Comparison of ENCODE assay signal across 13 cellular contexts in the genomic region with DNA sequence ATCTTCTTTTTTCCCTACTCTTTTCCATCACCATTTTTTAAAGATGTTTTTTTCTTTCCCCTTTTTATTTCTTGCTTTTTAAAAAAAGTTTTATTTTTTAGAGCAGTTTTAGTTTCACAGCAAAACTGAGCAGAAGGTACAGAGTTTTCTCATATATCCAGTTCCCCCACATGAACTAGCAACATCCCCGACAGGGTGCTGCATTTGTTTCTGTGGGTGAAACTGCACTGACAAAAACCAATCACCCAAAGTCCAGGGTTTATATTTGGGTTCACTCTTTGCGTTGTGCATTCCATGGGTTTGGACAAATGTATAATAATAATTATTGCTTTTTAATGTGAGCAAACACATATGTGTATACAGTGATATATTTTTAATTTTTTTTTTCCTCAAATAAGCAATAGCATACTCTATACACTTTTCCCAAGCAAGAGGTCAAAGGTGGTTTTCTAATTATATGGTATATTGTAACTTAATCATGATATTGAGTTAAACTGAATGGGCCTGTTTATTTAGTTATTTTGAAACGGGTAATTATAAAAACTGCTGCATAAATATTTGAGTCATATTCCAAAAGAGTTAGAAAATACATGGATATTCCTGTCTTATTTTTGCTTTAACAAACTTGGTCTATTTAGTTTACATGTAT. TPM values are rescaled to one million over a fixed set of nuclear protein-coding genes. Genes with fewer than 3 reads are reported as not detected.
DNase-seq lines count a peak whose midpoint lies in the region; ATAC-seq lines count a peak whose summit lies in the region.
"Had no signal": no experiment of that assay in that cellular context is flagged by ENCODE, and none has a peak within 500 bp of the region (broad histone marks: within the 10 kb centered on the region; RNA-seq: fewer than 3 reads in every experiment).

No MANE protein-coding gene starts in this region.

- peak overlapping the region; percentile 78 to 94 (median 92) for H3K4me3 Mint-ChIP-seq in IgD-negative memory B cell
- peak overlapping the region; percentile 87 for H3K4me3 Mint-ChIP-seq in natural killer cell treated with Interleukin-12 subunit alpha and Interleukin-12 subunit beta and Interleukin-15 and Interleukin-18, amount 100 ng/mL, for 72 hours
- H3K4me3 Mint-ChIP-seq: neural crest cell had no signal

- H3K36me3 Mint-ChIP-seq in IgD-negative memory B cell: peaks cover 2% of the 10 kb centered on the region
- peaks cover 21 to 30% of the 10 kb centered on the region in 2 donors for H3K36me3 Mint-ChIP-seq in activated naive CD4-positive, alpha-beta T cell treated with anti-CD3 and anti-CD28 coated beads, Interleukin-2, amount 50 U/mL, for 72 hours
- H3K36me3 Mint-ChIP-seq in natural killer cell treated with Interleukin-12 subunit alpha and Interleukin-12 subunit beta and Interleukin-15 and Interleukin-18, amount 100 ng/mL, for 72 hours: no peaks in the 10 kb centered on the region

- ATAC-seq in activated naive CD4-positive, alpha-beta T cell treated with anti-CD3 and anti-CD28 coated beads, Interleukin-2, amount 50 U/mL, for 72 hours: no peak
- no peak for ATAC-seq in natural killer cell treated with Interleukin-12 subunit alpha and Interleukin-12 subunit beta and Interleukin-15 and Interleukin-18, amount 100 ng/mL, for 72 hours
- ATAC-seq in GM19467 (IDR thresholded peaks at IDR 0.05; ENCODE audit: unreplicated experiment): no peak

- DNase-seq in NCI-H748 (lab: John Stamatoyannopoulos, UW; ENCODE audit: unreplicated experiment) (peak; percentile 65), NCI-H748 treated with DMSO at 0.1 percent for 48 hours (lab: John Stamatoyannopoulos, UW) (no peak), retina (no peak), NCI-H1105 treated with DMSO at 0.1 percent for 48 hours (lab: John Stamatoyannopoulos, UW) (no peak)
- no peak for DNase-seq in activated naive CD4-positive, alpha-beta T cell treated with anti-CD3 and anti-CD28 coated beads, Interleukin-2, amount 50 U/mL, for 72 hours (ENCODE audit: low spot score in 2 of 2)
- DNase-seq in natural killer cell treated with Interleukin-12 subunit alpha and Interleukin-12 subunit beta and Interleukin-15 and Interleukin-18, amount 100 ng/mL, for 72 hours (ENCODE audit: low spot score): no peak
- DNase-seq: brain microvascular endothelial cell, DMS53, NCI-H1048, NCI-H82 had no signal

- no peaks in the 10 kb centered on the region for H3K27me3 Mint-ChIP-seq in IgD-negative memory B cell
- H3K27me3 Mint-ChIP-seq in natural killer cell treated with Interleukin-12 subunit alpha and Interleukin-12 subunit beta and Interleukin-15 and Interleukin-18, amount 100 ng/mL, for 72 hours: no peaks in the 10 kb centered on the region

- no peaks in the 10 kb centered on the region for H3K9me3 Mint-ChIP-seq in IgD-negative memory B cell
- H3K9me3 Mint-ChIP-seq in activated naive CD4-positive, alpha-beta T cell treated with anti-CD3 and anti-CD28 coated beads, Interleukin-2, amount 50 U/mL, for 72 hours: no peaks in the 10 kb centered on the region
- no peaks in the 10 kb centered on the region for H3K9me3 Mint-ChIP-seq in natural killer cell treated with Interleukin-12 subunit alpha and Interleukin-12 subunit beta and Interleukin-15 and Interleukin-18, amount 100 ng/mL, for 72 hours

- peaks cover 54 to 77% (median 59%) of the 10 kb centered on the region in 3 donors for H3K4me1 Mint-ChIP-seq in IgD-negative memory B cell
- H3K4me1 Mint-ChIP-seq in natural killer cell treated with Interleukin-12 subunit alpha and Interleukin-12 subunit beta and Interleukin-15 and Interleukin-18, amount 100 ng/mL, for 72 hours (ENCODE audit: low read depth in 2 of 2): peaks cover 68 to 85% of the 10 kb centered on the region in 2 donors

- H3K27ac Mint-ChIP-seq in IgD-negative memory B cell: peak overlapping the region; percentile 78 to 98 (median 93)
- peak overlapping the region; percentile 94 to 99 for H3K27ac Mint-ChIP-seq in activated naive CD4-positive, alpha-beta T cell treated with anti-CD3 and anti-CD28 coated beads, Interleukin-2, amount 50 U/mL, for 72 hours
- peak overlapping the region; percentile 95 to 98 for H3K27ac Mint-ChIP-seq in natural killer cell treated with Interleukin-12 subunit alpha and Interleukin-12 subunit beta and Interleukin-15 and Interleukin-18, amount 100 ng/mL, for 72 hours

RNA-seq across cellular contexts. Expression of a gene that starts 50.3 kb away (rescaled TPM):
- 19.6 TPM for polyA plus RNA-seq in IgD-negative memory B cell
- total RNA-seq in activated naive CD4-positive, alpha-beta T cell treated with anti-CD3 and anti-CD28 coated beads, Interleukin-2, amount 50 U/mL, for 72 hours: 10 to 100 TPM; 89.3 to 98.5 TPM
- total RNA-seq in natural killer cell treated with Interleukin-12 subunit alpha and Interleukin-12 subunit beta and Interleukin-15 and Interleukin-18, amount 100 ng/mL, for 72 hours: 10 to 100 TPM; 44.7 to 47.4 TPM
